Comparison of ENCODE assay signal across 9 cellular contexts in genomic region chr7:102466097-102466496, GRCh38. TPM values are rescaled to one million over a fixed set of nuclear protein-coding genes. Genes with fewer than 3 reads are reported as not detected.
A peak's percentile ranks its signal among the peaks of the same experiment; 100 is the strongest.
DNase-seq lines count a peak whose midpoint lies in the region; ATAC-seq and TF ChIP-seq lines count a peak whose summit lies in the region.
"Had no signal": no experiment of that assay in that cellular context is flagged by ENCODE, and none has a peak within 500 bp of the region (broad histone marks: within the 10 kb centered on the region; RNA-seq: fewer than 3 reads in every experiment).

No MANE protein-coding gene starts in this region.

- no peaks in the 10 kb centered on the region for H3K9me3 Mint-ChIP-seq in CD4-positive, alpha-beta T cell
- no peaks in the 10 kb centered on the region for H3K9me3 Mint-ChIP-seq in central memory CD8-positive, alpha-beta T cell
- H3K9me3 Mint-ChIP-seq in nephron: no peaks in the 10 kb centered on the region

- H3K4me3 ChIP-seq in Jurkat, Clone E6-1 (ENCODE audit: low read length): peak overlapping the region; percentile 100; the same call in 1 of the 2 replicates
- H3K4me3 ChIP-seq in uterus: no peak overlapping the region

- no peaks in the 10 kb centered on the region for H3K27me3 ChIP-seq in CD4-positive, alpha-beta T cell (ENCODE audit: control insufficient read depth, insufficient read depth, low read length)
- H3K27me3 ChIP-seq in uterus: no peaks in the 10 kb centered on the region
- H3K27me3 ChIP-seq: ovary had no signal

- CTCF ChIA-PET in CD4-positive, alpha-beta T cell (lab: Charles Lee): interaction anchor here (1.7 kb wide), 1 partner anchor 61 kb away, joined by 7 read pairs; no protein-coding TSS in a partner anchor

- TF ChIP-seq POLR2A in uterus (IDR thresholded peaks at IDR 0.05): no peak

- TF ChIP-seq CTCF in CD4-positive, alpha-beta T cell (IDR thresholded peaks at IDR 0.05): no peak
- no peak for TF ChIP-seq CTCF in nephron (IDR thresholded peaks at IDR 0.05; ENCODE audit: unreplicated experiment in 3 of 3)
- no peak for TF ChIP-seq CTCF in uterus (IDR thresholded peaks at IDR 0.05)

- ATAC-seq in CD4-positive, alpha-beta T cell (ENCODE audit: poor library complexity): no peak
- no peak for ATAC-seq in central memory CD8-positive, alpha-beta T cell (replicated peaks; ENCODE audit: extremely low read depth, poor library complexity, severe bottlenecking)
- no peak for ATAC-seq in HG03442 (IDR thresholded peaks at IDR 0.05; ENCODE audit: unreplicated experiment)

- peaks cover 12% of the 10 kb centered on the region for H3K36me3 Mint-ChIP-seq in CD4-positive, alpha-beta T cell (ENCODE audit: low read depth)
- H3K36me3 Mint-ChIP-seq in central memory CD8-positive, alpha-beta T cell (ENCODE audit: insufficient read depth): peaks cover 26% of the 10 kb centered on the region
- peaks cover 13% of the 10 kb centered on the region for H3K36me3 Mint-ChIP-seq in nephron (ENCODE audit: low read depth)

- no peak overlapping the region for H3K27ac Mint-ChIP-seq in CD4-positive, alpha-beta T cell
- H3K27ac Mint-ChIP-seq in central memory CD8-positive, alpha-beta T cell (ENCODE audit: low read depth): peak overlapping the region; percentile 38
- H3K27ac Mint-ChIP-seq in nephron: no peak overlapping the region

- peak overlapping the region; percentile 92 for H3K4me3 Mint-ChIP-seq in CD4-positive, alpha-beta T cell
- peak overlapping the region; percentile 85 for H3K4me3 Mint-ChIP-seq in central memory CD8-positive, alpha-beta T cell
- peak overlapping the region; percentile 98 to 99 (median 99) for H3K4me3 Mint-ChIP-seq in nephron

- peaks cover 6 to 11% of the 10 kb centered on the region in 2 donors for H3K4me1 ChIP-seq in uterus

- POLR2A ChIA-PET in CD4-positive, alpha-beta T cell (lab: Charles Lee): interaction anchor here (1.0 to 3.8 kb wide), 6 partner anchors 31 to 62 kb away, joined by 3 to 25 read pairs (median 4); partner anchors contain the start of gene ORAI2

- H3K27ac ChIP-seq in CD4-positive, alpha-beta T cell (ENCODE audit: low read depth, low read length): no peak overlapping the region
- H3K27ac ChIP-seq in uterus: no peak overlapping the region
- H3K27ac ChIP-seq: ovary had no signal

- H3K27me3 Mint-ChIP-seq in CD4-positive, alpha-beta T cell: no peaks in the 10 kb centered on the region
- no peaks in the 10 kb centered on the region for H3K27me3 Mint-ChIP-seq in central memory CD8-positive, alpha-beta T cell
- no peaks in the 10 kb centered on the region for H3K27me3 Mint-ChIP-seq in nephron (ENCODE audit: low read depth)

- peaks cover 34% of the 10 kb centered on the region for H3K4me1 Mint-ChIP-seq in CD4-positive, alpha-beta T cell (ENCODE audit: low read depth)
- peaks cover 31% of the 10 kb centered on the region for H3K4me1 Mint-ChIP-seq in central memory CD8-positive, alpha-beta T cell
- peaks cover 9% of the 10 kb centered on the region for H3K4me1 Mint-ChIP-seq in nephron

- intact Hi-C loops in CD4-positive, alpha-beta T cell (cut with DNase I, micrococcal nuclease): loop anchor here (5.0 to 10.0 kb wide), 3 partner anchors 34 to 1381 kb away; partner anchors contain the start of genes FIS1 (in 1 of the 2), ORAI2 (in 1 of the 2) and TRIM56 (in 1 of the 2)
- intact Hi-C loops in uterus (cut with DNase I; ENCODE audit: low total_unique reads): no loop called here

- H3K9me3 ChIP-seq in CD4-positive, alpha-beta T cell (ENCODE audit: control insufficient read depth, low read length): no peaks in the 10 kb centered on the region
- H3K9me3 ChIP-seq in uterus: no peaks in the 10 kb centered on the region
- H3K9me3 ChIP-seq: ovary had no signal

- no peaks in the 10 kb centered on the region for H3K36me3 ChIP-seq in uterus
- H3K36me3 ChIP-seq: ovary had no signal

- DNase-seq in CD4-positive, alpha-beta T cell: no peak
- no peak for DNase-seq in Jurkat, Clone E6-1 (ENCODE audit: low read depth, low spot score)
- no peak for DNase-seq in central memory CD8-positive, alpha-beta T cell (ENCODE audit: low spot score in 2 of 2)
- DNase-seq in NCI-H226: no peak
- DNase-seq in uterus: no peak
- no peak for DNase-seq in amygdala (lab: John Stamatoyannopoulos, UW)

RNA-seq across cellular contexts. Expression of gene LRWD1, which starts 1.3 kb away (rescaled TPM):
- total RNA-seq in CD4-positive, alpha-beta T cell: 10 to 100 TPM; 12.9 to 13.9 TPM
- 63.3 TPM for polyA plus RNA-seq in Jurkat, Clone E6-1 (2012; ENCODE audit: insufficient read depth, insufficient read length)
- total RNA-seq in uterus: 10 to 100 TPM; 16.7 to 25.6 (median 22.4) TPM

RNA-seq across cellular contexts. Expression of gene ALKBH4, which starts 1.4 kb away (rescaled TPM):
- 1 to 10 TPM; 2.9 to 3.5 TPM for total RNA-seq in CD4-positive, alpha-beta T cell
- polyA plus RNA-seq in Jurkat, Clone E6-1 (2012; ENCODE audit: insufficient read depth, insufficient read length): 16.1 TPM
- 10 to 100 TPM in 3 of 4 donors, 1 to 10 TPM in 1; 8.7 to 31.3 (median 15.8) TPM for total RNA-seq in uterus

RNA-seq across cellular contexts. Expression of gene POLR2J, which starts 12.6 kb away (rescaled TPM):
- 10 to 100 TPM; 35.8 to 39.7 TPM for total RNA-seq in CD4-positive, alpha-beta T cell
- polyA plus RNA-seq in Jurkat, Clone E6-1 (2012; ENCODE audit: insufficient read depth, insufficient read length): 77.2 TPM
- total RNA-seq in uterus: 10 to 100 TPM in 3 of 4 donors, 1 to 10 TPM in 1; 8.2 to 38.8 (median 14.0) TPM

RNA-seq across cellular contexts. Expression of gene ORAI2, which starts 32.7 kb away (rescaled TPM):
- total RNA-seq in CD4-positive, alpha-beta T cell: 10 to 100 TPM; 12.3 to 16.5 TPM
- 29.4 TPM for polyA plus RNA-seq in Jurkat, Clone E6-1 (2012; ENCODE audit: insufficient read depth, insufficient read length)
- total RNA-seq in uterus: 10 to 100 TPM; 15.6 to 48.9 (median 39.0) TPM

RNA-seq across cellular contexts. Expression of gene RASA4B, which starts 51.5 kb away (rescaled TPM):
- total RNA-seq in CD4-positive, alpha-beta T cell: 10 to 100 TPM; 31.9 to 40.7 TPM
- polyA plus RNA-seq in Jurkat, Clone E6-1 (2012; ENCODE audit: insufficient read depth, insufficient read length): 3.6 TPM
- total RNA-seq in uterus: 10 to 100 TPM; 10.8 to 59.0 (median 21.2) TPM
